In genomic region chr9:75185585-75186170, GRCh38 we compare ENCODE assay signal across 8 cellular contexts.
DNase-seq lines count a peak whose midpoint lies in the region; ATAC-seq, FAIRE-seq and TF ChIP-seq lines count a peak whose summit lies in the region.

No MANE protein-coding gene starts in this region.

- peaks cover 9% of the 10 kb centered on the region for H3K4me1 ChIP-seq in A549

- POLR2A ChIA-PET in A549 (lab: Yijun Ruan, JAX), result no interaction called here

- no peak overlapping the region for H3K4me2 ChIP-seq in A549

- DNase-seq in A549 (ENCODE audit: low read depth in 1 of 2, low spot score in 1 of 2), result peak; percentile 29 to 59
- peak; percentile 48 for DNase-seq in NCI-H460 (ENCODE audit: extremely low read depth, low read depth)
- peak; percentile 63 for DNase-seq in activated CD8-positive, alpha-beta memory T cell treated with anti-CD3 and anti-CD28 coated beads, Interleukin-2, amount 50 U/mL, for 48 hours
- peak; percentile 21 for DNase-seq in globus pallidus (ENCODE audit: low spot score)
- peak; percentile 40 to 57 for DNase-seq in stimulated activated CD4-positive, alpha-beta T cell treated with anti-CD3 and anti-CD28 coated beads, Interleukin-2, amount 100 ng/mL, for 48 hours
- DNase-seq in occipital lobe (lab: John Stamatoyannopoulos, UW), result no peak

- no peak for TF ChIP-seq POLR2A in A549 (IDR thresholded peaks at IDR 0.05; ENCODE audit: low read length)

- 1% methylated on average over 4 of the region's 4 CpGs for WGBS in A549 (ENCODE audit: missing lambda C conversion rate)

- CTCF ChIA-PET in A549 (lab: Yijun Ruan, JAX), result interaction anchor here (0.7 to 1.9 kb wide), 6 partner anchors 10 to 681 kb away, joined by 3 to 17 read pairs (median 4); no protein-coding TSS in a partner anchor

- no peak overlapping the region for H3K4me3 ChIP-seq in A549

- 0 out of 5 replicates have a peak, but pooled peaks of 1 of the 2 experiments have one; percentile 11 for TF ChIP-seq RAD21 in A549 (conservative IDR thresholded peaks at IDR 0.05 in 1 of 2, IDR thresholded peaks at IDR 0.05 in 1 of 2)

- TF ChIP-seq CTCF in A549 (IDR thresholded peaks at IDR 0.05) (peak; percentile 41), GM12873 (IDR thresholded peaks at IDR 0.05; ENCODE audit: insufficient read depth, low read depth, low read length, missing control alignments) (peak; percentile 93)

- ATAC-seq in A549 (peak; percentile 60 to 89; a peak in 4 of 6 replicates), HG02642 (IDR thresholded peaks at IDR 0.05; ENCODE audit: poor library complexity, unreplicated experiment) (peak; percentile 93)

- no peaks in the 10 kb centered on the region for H3K9me3 ChIP-seq in A549

- H3K27ac ChIP-seq in A549, result no peak overlapping the region

- TF ChIP-seq EP300 in A549 (IDR thresholded peaks at IDR 0.05), result no peak

- FAIRE-seq in A549 (lab: Jason Lieb, UNC), result no peak

TF ChIP-seq in A549, 52 proteins besides CTCF, POLR2A, EP300 and RAD21:
- TF ChIP-seq MAZ (IDR thresholded peaks at IDR 0.05; ENCODE audit: borderline replicate concordance, low read depth, low read length) (no peak), E2F6 (IDR thresholded peaks at IDR 0.05; ENCODE audit: borderline replicate concordance, low read depth) (no peak), CHD2 (IDR thresholded peaks at IDR 0.05; ENCODE audit: low read length, partially characterized antibody) (no peak), MAFK (IDR thresholded peaks at IDR 0.05; ENCODE audit: partially characterized antibody) (no peak), ATOH8 (CRISPR knock-in tag; IDR thresholded peaks at IDR 0.05; ENCODE audit: low read depth) (no peak), CHD4 (IDR thresholded peaks at IDR 0.05; ENCODE audit: borderline replicate concordance) (no peak)
